In genomic region chr14:78746086-78746595, GRCh38 we compare ENCODE assay signal across 32 cellular contexts.
"Had no signal": no experiment of that assay in that cellular context is flagged by ENCODE, and none has a peak within 500 bp of the region (broad histone marks: within the 10 kb centered on the region; RNA-seq: fewer than 3 reads in every experiment).

No MANE protein-coding gene starts in this region.

- H3K36me3 Mint-ChIP-seq: activated naive CD4-positive, alpha-beta T cell treated with anti-CD3 and anti-CD28 coated beads, Interleukin-2, amount 10 ng/mL, durations not matched to agents 7 days and 5 days; activated naive CD8-positive, alpha-beta T cell; WTC11 had no signal

- H3K4me3 Mint-ChIP-seq: activated CD4-positive, alpha-beta T cell treated with anti-CD3 and anti-CD28 coated beads for 36 hours; activated CD4-positive, alpha-beta T cell treated with anti-CD3 and anti-CD28 coated beads, Interleukin-2, amount 10 ng/mL, durations not matched to agents 7 days and 5 days; activated CD8-positive, alpha-beta T cell treated with anti-CD3 and anti-CD28 coated beads, Interleukin-2, amount 10 ng/mL, durations not matched to agents 7 days and 5 days; activated naive CD4-positive, alpha-beta T cell treated with anti-CD3 and anti-CD28 coated beads, Interleukin-2, amount 10 ng/mL, durations not matched to agents 7 days and 5 days; activated naive CD8-positive, alpha-beta T cell; activated naive CD8-positive, alpha-beta T cell treated with anti-CD3 and anti-CD28 coated beads, Interleukin-2, amount 50 U/mL, for 24 hours; central memory CD8-positive, alpha-beta T cell; T-helper 1 cell treated with Interleukin-12 subunit alpha and Interleukin-12 subunit beta and Interleukin-4 antibody, amounts not matched to agents 30 μg/mL and 1 μg/mL, for 36 hours; T-helper 2 cell treated with Interferon-gamma antibody and Interleukin-4, amounts not matched to agents 5 μg/mL and 100 μg/mL, for 36 hours; WTC11 had no signal

- DNase-seq: activated CD4-positive, alpha-beta T cell treated with anti-CD3 and anti-CD28 coated beads for 36 hours; activated CD4-positive, alpha-beta T cell treated with anti-CD3 and anti-CD28 coated beads, Interleukin-2, amount 10 ng/mL, durations not matched to agents 7 days and 5 days; activated CD4-positive, alpha-beta T cell treated with anti-CD3 and anti-CD28 coated beads, Interleukin-2, amount 50 U/mL, for 48 hours; activated CD8-positive, alpha-beta T cell treated with anti-CD3 and anti-CD28 coated beads, Interleukin-2, amount 10 ng/mL, durations not matched to agents 7 days and 5 days; activated effector memory CD4-positive, alpha-beta T cell treated with Interleukin-2 at 50 U/mL for 16 hours; activated naive CD4-positive, alpha-beta T cell treated with anti-CD3 and anti-CD28 coated beads, Interleukin-2, amount 10 ng/mL, durations not matched to agents 7 days and 5 days; activated naive CD8-positive, alpha-beta T cell treated with anti-CD3 and anti-CD28 coated beads, Interleukin-2, amount 50 U/mL, for 24 hours; activated T-cell treated with anti-CD3 and anti-CD28 coated beads for 4 hours; activated T-cell treated with anti-CD3 and anti-CD28 coated beads, Interleukin-2, amount 50 U/mL, for 48 hours; amniotic stem cell; aorta; brain microvascular endothelial cell; NCI-H1105; NCI-H1417 treated with DMSO at 0.1 percent for 48 hours; NCI-H187 treated with DMSO at 0.1 percent for 48 hours; NCI-H2081; NCI-H2171 treated with DMSO at 0.1 percent for 48 hours; NCI-H226; NCI-H446 treated with DMSO at 0.1 percent for 48 hours; NCI-H524; NCI-H69; OCI-M1; Right ventricle myocardium superior had no signal

- ATAC-seq: activated CD4-positive, alpha-beta T cell treated with anti-CD3 and anti-CD28 coated beads for 36 hours; activated CD4-positive, CD25-positive, alpha-beta regulatory T cell treated with anti-CD3 and anti-CD28 coated beads, Interleukin-2, amount 50 U/mL, for 24 hours; activated CD8-positive, alpha-beta T cell treated with anti-CD3 and anti-CD28 coated beads, Interleukin-2, amount 10 ng/mL, durations not matched to agents 7 days and 5 days; activated naive CD8-positive, alpha-beta T cell treated with anti-CD3 and anti-CD28 coated beads, Interleukin-2, amount 50 U/mL, for 24 hours; K562; WTC11 had no signal

- FAIRE-seq: K562, TTC549 had no signal

- H3K27me3 ChIP-seq: brain microvascular endothelial cell had no signal

- H3K4me1 Mint-ChIP-seq: activated CD4-positive, alpha-beta T cell treated with anti-CD3 and anti-CD28 coated beads for 36 hours; activated CD4-positive, alpha-beta T cell treated with anti-CD3 and anti-CD28 coated beads, Interleukin-2, amount 10 ng/mL, durations not matched to agents 7 days and 5 days; activated naive CD4-positive, alpha-beta T cell treated with anti-CD3 and anti-CD28 coated beads, Interleukin-2, amount 10 ng/mL, durations not matched to agents 7 days and 5 days; activated naive CD8-positive, alpha-beta T cell treated with anti-CD3 and anti-CD28 coated beads, Interleukin-2, amount 50 U/mL, for 24 hours; central memory CD8-positive, alpha-beta T cell had no signal

- H3K27me3 Mint-ChIP-seq: activated CD4-positive, alpha-beta T cell treated with anti-CD3 and anti-CD28 coated beads for 36 hours; activated CD4-positive, alpha-beta T cell treated with anti-CD3 and anti-CD28 coated beads, Interleukin-2, amount 10 ng/mL, durations not matched to agents 7 days and 5 days; activated naive CD4-positive, alpha-beta T cell treated with anti-CD3 and anti-CD28 coated beads, Interleukin-2, amount 10 ng/mL, durations not matched to agents 7 days and 5 days; activated naive CD8-positive, alpha-beta T cell treated with anti-CD3 and anti-CD28 coated beads, Interleukin-2, amount 50 U/mL, for 24 hours; central memory CD8-positive, alpha-beta T cell had no signal

- H3K27ac ChIP-seq: brain microvascular endothelial cell, SK-N-MC had no signal

- H3K4me3 ChIP-seq: K562, SK-N-MC had no signal

- H3K36me3 ChIP-seq: brain microvascular endothelial cell had no signal

- H3K9me3 Mint-ChIP-seq: activated CD4-positive, alpha-beta T cell treated with anti-CD3 and anti-CD28 coated beads, Interleukin-2, amount 10 ng/mL, durations not matched to agents 7 days and 5 days; activated naive CD4-positive, alpha-beta T cell treated with anti-CD3 and anti-CD28 coated beads, Interleukin-2, amount 10 ng/mL, durations not matched to agents 7 days and 5 days; activated naive CD8-positive, alpha-beta T cell treated with anti-CD3 and anti-CD28 coated beads, Interleukin-2, amount 50 U/mL, for 24 hours; central memory CD8-positive, alpha-beta T cell; T-helper 1 cell treated with Interleukin-12 subunit alpha and Interleukin-12 subunit beta and Interleukin-4 antibody, amounts not matched to agents 30 μg/mL and 1 μg/mL, for 36 hours; T-helper 2 cell treated with Interferon-gamma antibody and Interleukin-4, amounts not matched to agents 5 μg/mL and 100 μg/mL, for 36 hours; WTC11 had no signal

- H3K27ac Mint-ChIP-seq: activated CD4-positive, alpha-beta T cell treated with anti-CD3 and anti-CD28 coated beads for 36 hours; activated CD4-positive, alpha-beta T cell treated with anti-CD3 and anti-CD28 coated beads, Interleukin-2, amount 10 ng/mL, durations not matched to agents 7 days and 5 days; activated CD8-positive, alpha-beta T cell treated with anti-CD3 and anti-CD28 coated beads, Interleukin-2, amount 10 ng/mL, durations not matched to agents 7 days and 5 days; activated naive CD4-positive, alpha-beta T cell treated with anti-CD3 and anti-CD28 coated beads, Interleukin-2, amount 10 ng/mL, durations not matched to agents 7 days and 5 days; activated naive CD8-positive, alpha-beta T cell; activated naive CD8-positive, alpha-beta T cell treated with anti-CD3 and anti-CD28 coated beads, Interleukin-2, amount 50 U/mL, for 24 hours; T-helper 1 cell treated with Interleukin-12 subunit alpha and Interleukin-12 subunit beta and Interleukin-4 antibody, amounts not matched to agents 30 μg/mL and 1 μg/mL, for 36 hours; T-helper 2 cell treated with Interferon-gamma antibody and Interleukin-4, amounts not matched to agents 5 μg/mL and 100 μg/mL, for 36 hours; WTC11 had no signal
